ENCODE assay signal across 8 cellular contexts in genomic region chr6:42774821-42775487, GRCh38. TPM values are rescaled to one million over a fixed set of nuclear protein-coding genes. Genes with fewer than 3 reads are reported as not detected.
DNase-seq lines count a peak whose midpoint lies in the region; ATAC-seq and TF ChIP-seq lines count a peak whose summit lies in the region.
"Not testable (repeated sequence)": the region's sequence is repeated elsewhere in the genome, so short reads cannot be mapped to it uniquely, and the experiment has no call there.

No MANE protein-coding gene starts in this region.

- TF ChIP-seq CTCF in GM12865 (IDR thresholded peaks at IDR 0.05; ENCODE audit: insufficient read depth, low read depth, low read length, missing control alignments); GM20000 (IDR thresholded peaks at IDR 0.05; ENCODE audit: extremely low read depth, missing control alignments); adrenal gland (IDR thresholded peaks at IDR 0.05): not testable (repeated sequence)

- not testable (repeated sequence) for H3K27me3 ChIP-seq in adrenal gland; mononuclear cell (ENCODE audit: insufficient read depth, low read length)

- H3K4me1 Mint-ChIP-seq in stimulated activated naive B cell treated with anti-CD40 and anti-IgM and Interleukin-4, amounts not matched to agents 10 μg/mL and 1 μg/mL and 100 μg/mL, for 72 hours: peaks cover 53 to 73% of the 10 kb centered on the region in 2 donors

- H3K4me3 ChIP-seq in GM12865 (ENCODE audit: low read depth, low read length) (peak overlapping the region; percentile 40), mononuclear cell (ENCODE audit: low read length) (peak overlapping the region; percentile 25)
- H3K4me3 ChIP-seq in adrenal gland: not testable (repeated sequence)

- H3K4me1 ChIP-seq in adrenal gland (replicated peaks in 1 of 2): not testable (repeated sequence)
- H3K4me1 ChIP-seq in mononuclear cell (ENCODE audit: insufficient read depth, low read length): peaks cover 77% of the 10 kb centered on the region

- H3K9me3 ChIP-seq in adrenal gland (replicated peaks in 1 of 3); mononuclear cell (ENCODE audit: low read depth, low read length): not testable (repeated sequence)

- peak overlapping the region in 3 of 5 donors; percentile 35 to 71 (median 52) for H3K27ac ChIP-seq in adrenal gland

- H3K36me3 Mint-ChIP-seq in stimulated activated naive B cell treated with anti-CD40 and anti-IgM and Interleukin-4, amounts not matched to agents 10 μg/mL and 1 μg/mL and 100 μg/mL, for 72 hours: not testable (repeated sequence)

- peak; percentile 38 for ATAC-seq in HG03103 (IDR thresholded peaks at IDR 0.05; ENCODE audit: low read depth, unreplicated experiment)
- ATAC-seq in stimulated activated naive B cell treated with anti-CD40 and anti-IgM and Interleukin-4, amounts not matched to agents 10 μg/mL and 1 μg/mL and 100 μg/mL, for 72 hours (replicated peaks): peak; percentile 82 to 83

- H3K9me3 Mint-ChIP-seq in stimulated activated naive B cell treated with anti-CD40 and anti-IgM and Interleukin-4, amounts not matched to agents 10 μg/mL and 1 μg/mL and 100 μg/mL, for 72 hours: not testable (repeated sequence)

- H3K27ac Mint-ChIP-seq in stimulated activated naive B cell treated with anti-CD40 and anti-IgM and Interleukin-4, amounts not matched to agents 10 μg/mL and 1 μg/mL and 100 μg/mL, for 72 hours: peak overlapping the region; percentile 98

- H3K27me3 Mint-ChIP-seq in stimulated activated naive B cell treated with anti-CD40 and anti-IgM and Interleukin-4, amounts not matched to agents 10 μg/mL and 1 μg/mL and 100 μg/mL, for 72 hours: not testable (repeated sequence)

- peak overlapping the region; percentile 80 to 81 for H3K4me3 Mint-ChIP-seq in stimulated activated naive B cell treated with anti-CD40 and anti-IgM and Interleukin-4, amounts not matched to agents 10 μg/mL and 1 μg/mL and 100 μg/mL, for 72 hours

- DNase-seq in GM12865 (ENCODE audit: low read depth) (peak; percentile 90), GM20000 (ENCODE audit: low spot score) (peak; percentile 71), NOMO-1 treated with dmso at 0.1 percent for 144 hours (lab: John Stamatoyannopoulos, UW; ENCODE audit: unreplicated experiment) (peak; percentile 79), adrenal gland (peak in 2 of 7 donors; percentile 27 to 32)
- DNase-seq in activated CD4-positive, alpha-beta T cell treated with anti-CD3 and anti-CD28 coated beads for 48 hours: peak; percentile 60
- DNase-seq in stimulated activated naive B cell treated with anti-CD40 and anti-IgM and Interleukin-4, amounts not matched to agents 10 μg/mL and 1 μg/mL and 100 μg/mL, for 72 hours: peak; percentile 61

- TF ChIP-seq POLR2A in adrenal gland (IDR thresholded peaks at IDR 0.05): not testable (repeated sequence)

- intact Hi-C loops in adrenal gland (cut with DNase I): not testable (repeated sequence)

- WGBS in adrenal gland, 4 donors: 67 to 79% (median 75%) methylated on average over 10 of the region's 10 CpGs

- H3K36me3 ChIP-seq in adrenal gland (replicated peaks in 1 of 2): not testable (repeated sequence)

RNA-seq across cellular contexts. Expression of gene BICRAL, which starts 6.9 kb away (rescaled TPM):
- total RNA-seq in adrenal gland (10 to 100 TPM in 4 of 8 donors, 1 to 10 TPM in 4; 7.6 to 16.1 (median 10.6) TPM), mononuclear cell (13.0 TPM)
- 1 to 10 TPM; 2.8 to 8.7 (median 4.1) TPM for polyA plus RNA-seq in adrenal gland

RNA-seq across cellular contexts. Expression of gene TBCC, which starts 29.1 kb away (rescaled TPM):
- total RNA-seq in adrenal gland: 10 to 100 TPM; 19.5 to 44.8 (median 28.0) TPM
- polyA plus RNA-seq in adrenal gland: 10 to 100 TPM; 15.7 to 33.1 (median 29.9) TPM
- 111 TPM for total RNA-seq in mononuclear cell

RNA-seq across cellular contexts. Expression of gene PRPH2, which starts 52.6 kb away (rescaled TPM):
- total RNA-seq in adrenal gland: 1 to 10 TPM in 4 of 8 donors, under 1 TPM in 3, not detected in 1; 0.48 to 2.5 (median 1.3) TPM
- polyA plus RNA-seq in adrenal gland: under 1 TPM; 0.47 to 0.97 (median 0.84) TPM
- total RNA-seq in mononuclear cell: not detected
